In the genomic region with DNA sequence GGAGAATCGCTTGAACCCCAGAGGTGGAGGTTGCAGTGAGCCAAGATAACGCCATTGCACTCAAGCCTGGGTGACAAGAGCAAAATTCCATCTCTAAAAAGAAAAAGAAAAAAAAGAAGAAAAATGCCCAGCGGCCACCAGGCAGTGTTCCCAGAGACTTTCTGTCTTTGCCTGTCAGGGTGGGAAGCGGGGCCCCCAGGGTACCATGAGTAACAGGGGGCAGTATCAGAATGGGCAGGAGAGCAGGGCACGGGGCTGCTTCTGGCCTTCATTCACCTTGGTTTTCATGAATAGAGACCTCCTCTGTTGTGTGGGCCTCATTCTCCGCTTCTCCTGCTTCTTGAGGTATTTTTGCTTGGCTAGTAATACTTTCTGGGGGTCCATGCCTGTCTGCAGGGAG, we compare ENCODE assay signal across 13 cellular contexts. TPM values are rescaled to one million over a fixed set of nuclear protein-coding genes. Genes with fewer than 3 reads are reported as not detected.
A peak's percentile ranks its signal among the peaks of the same experiment; 100 is the strongest.
DNase-seq lines count a peak whose midpoint lies in the region; ATAC-seq lines count a peak whose summit lies in the region.
"Had no signal": no experiment of that assay in that cellular context is flagged by ENCODE, and none has a peak within 500 bp of the region (broad histone marks: within the 10 kb centered on the region; RNA-seq: fewer than 3 reads in every experiment).

No MANE protein-coding gene starts in this region.

- peak; percentile 2 for DNase-seq in activated T-cell treated with anti-CD3 and anti-CD28 coated beads, Interleukin-2, amount 50 U/mL, for 24 hours
- DNase-seq in activated T-cell treated with anti-CD3 and anti-CD28 coated beads, Interleukin-2, amount 50 U/mL, for 4 hours = no peak
- DNase-seq in sciatic nerve (ENCODE audit: low spot score) = peak; percentile 13
- DNase-seq in activated T-helper 2 cell treated with anti-CD3 and anti-CD28 coated beads, Interferon-gamma antibody, Interleukin-2, Interleukin-4, amounts not matched to agents 10 μg/mL and 5 μg/mL and 100 μg/mL, durations not matched to agents 14 hours and 24 hours and 36 hours (ENCODE audit: low spot score) = no peak
- DNase-seq in stimulated activated effector memory CD8-positive, alpha-beta T cell treated with anti-CD3 and anti-CD28 coated beads, Interleukin-12 subunit alpha, Interleukin-12 subunit beta, amount 100 ng/mL, for 72 hours (ENCODE audit: low spot score in 2 of 2) = no peak
- DNase-seq: 8988T; CD4-positive, CD25-positive, alpha-beta regulatory T cell had no signal

- no peaks in the 10 kb centered on the region for H3K36me3 Mint-ChIP-seq in activated T-cell treated with anti-CD3 and anti-CD28 coated beads, Interleukin-2, amount 50 U/mL, for 24 hours (ENCODE audit: low read depth)
- H3K36me3 Mint-ChIP-seq in activated T-cell treated with anti-CD3 and anti-CD28 coated beads, Interleukin-2, amount 50 U/mL, for 4 hours (ENCODE audit: insufficient read depth) = no peaks in the 10 kb centered on the region
- H3K36me3 Mint-ChIP-seq in dendritic cell treated with granulocyte-macrophage colony-stimulating factor and Interleukin-4, amounts not matched to agents 40 ng/mL and 50 ng/mL, for 4 days (ENCODE audit: low read depth) = no peaks in the 10 kb centered on the region
- H3K36me3 Mint-ChIP-seq in activated T-helper 2 cell treated with anti-CD3 and anti-CD28 coated beads, Interferon-gamma antibody, Interleukin-2, Interleukin-4, amounts not matched to agents 10 μg/mL and 5 μg/mL and 100 μg/mL, durations not matched to agents 14 hours and 24 hours and 36 hours (ENCODE audit: low read depth) = no peaks in the 10 kb centered on the region
- H3K36me3 Mint-ChIP-seq in stimulated activated effector memory CD8-positive, alpha-beta T cell treated with anti-CD3 and anti-CD28 coated beads, Interleukin-12 subunit alpha, Interleukin-12 subunit beta, amount 100 ng/mL, for 72 hours = peaks cover 5% of the 10 kb centered on the region
- H3K36me3 Mint-ChIP-seq: CD4-positive, CD25-positive, alpha-beta regulatory T cell had no signal

- H3K27me3 Mint-ChIP-seq in activated T-cell treated with anti-CD3 and anti-CD28 coated beads, Interleukin-2, amount 50 U/mL, for 24 hours = no peaks in the 10 kb centered on the region
- H3K27me3 Mint-ChIP-seq in activated T-cell treated with anti-CD3 and anti-CD28 coated beads, Interleukin-2, amount 50 U/mL, for 4 hours (ENCODE audit: low read depth) = peaks cover 5% of the 10 kb centered on the region
- H3K27me3 Mint-ChIP-seq in dendritic cell treated with granulocyte-macrophage colony-stimulating factor and Interleukin-4, amounts not matched to agents 40 ng/mL and 50 ng/mL, for 4 days = peaks cover 8% of the 10 kb centered on the region
- H3K27me3 Mint-ChIP-seq in activated T-helper 2 cell treated with anti-CD3 and anti-CD28 coated beads, Interferon-gamma antibody, Interleukin-2, Interleukin-4, amounts not matched to agents 10 μg/mL and 5 μg/mL and 100 μg/mL, durations not matched to agents 14 hours and 24 hours and 36 hours (ENCODE audit: low read depth) = no peaks in the 10 kb centered on the region

- no peak for ATAC-seq in activated T-cell treated with anti-CD3 and anti-CD28 coated beads, Interleukin-2, amount 50 U/mL, for 4 hours
- ATAC-seq in sciatic nerve (no peak), HG02623 (IDR thresholded peaks at IDR 0.05; ENCODE audit: unreplicated experiment) (no peak)
- ATAC-seq in stimulated activated effector memory CD8-positive, alpha-beta T cell treated with anti-CD3 and anti-CD28 coated beads, Interleukin-12 subunit alpha, Interleukin-12 subunit beta, amount 100 ng/mL, for 72 hours = no peak
- ATAC-seq: GM12878, HCT116 had no signal

- H3K9me3 Mint-ChIP-seq in activated T-cell treated with anti-CD3 and anti-CD28 coated beads, Interleukin-2, amount 50 U/mL, for 24 hours = no peaks in the 10 kb centered on the region
- H3K9me3 Mint-ChIP-seq in activated T-cell treated with anti-CD3 and anti-CD28 coated beads, Interleukin-2, amount 50 U/mL, for 4 hours = no peaks in the 10 kb centered on the region
- H3K9me3 Mint-ChIP-seq in dendritic cell treated with granulocyte-macrophage colony-stimulating factor and Interleukin-4, amounts not matched to agents 40 ng/mL and 50 ng/mL, for 4 days = no peaks in the 10 kb centered on the region
- no peaks in the 10 kb centered on the region for H3K9me3 Mint-ChIP-seq in activated T-helper 2 cell treated with anti-CD3 and anti-CD28 coated beads, Interferon-gamma antibody, Interleukin-2, Interleukin-4, amounts not matched to agents 10 μg/mL and 5 μg/mL and 100 μg/mL, durations not matched to agents 14 hours and 24 hours and 36 hours
- no peaks in the 10 kb centered on the region for H3K9me3 Mint-ChIP-seq in stimulated activated effector memory CD8-positive, alpha-beta T cell treated with anti-CD3 and anti-CD28 coated beads, Interleukin-12 subunit alpha, Interleukin-12 subunit beta, amount 100 ng/mL, for 72 hours

- intact Hi-C loops in dendritic cell treated with granulocyte-macrophage colony-stimulating factor and Interleukin-4, amounts not matched to agents 40 ng/mL and 50 ng/mL, for 4 days (cut with micrococcal nuclease) = no loop called here
- intact Hi-C loops in sciatic nerve (cut with DNase I) = loop anchor here (5.0 kb wide), 1 partner anchor 54 kb away; no protein-coding TSS in a partner anchor
- intact Hi-C loops in activated T-helper 2 cell treated with anti-CD3 and anti-CD28 coated beads, Interferon-gamma antibody, Interleukin-2, Interleukin-4, amounts not matched to agents 10 μg/mL and 5 μg/mL and 100 μg/mL, durations not matched to agents 14 hours and 24 hours and 36 hours (cut with micrococcal nuclease) = no loop called here

- H3K4me3 Mint-ChIP-seq in activated T-cell treated with anti-CD3 and anti-CD28 coated beads, Interleukin-2, amount 50 U/mL, for 24 hours = no peak overlapping the region
- no peak overlapping the region for H3K4me3 Mint-ChIP-seq in activated T-cell treated with anti-CD3 and anti-CD28 coated beads, Interleukin-2, amount 50 U/mL, for 4 hours
- no peak overlapping the region for H3K4me3 Mint-ChIP-seq in dendritic cell treated with granulocyte-macrophage colony-stimulating factor and Interleukin-4, amounts not matched to agents 40 ng/mL and 50 ng/mL, for 4 days
- H3K4me3 Mint-ChIP-seq in activated T-helper 2 cell treated with anti-CD3 and anti-CD28 coated beads, Interferon-gamma antibody, Interleukin-2, Interleukin-4, amounts not matched to agents 10 μg/mL and 5 μg/mL and 100 μg/mL, durations not matched to agents 14 hours and 24 hours and 36 hours (ENCODE audit: low read depth) = no peak overlapping the region
- no peak overlapping the region for H3K4me3 Mint-ChIP-seq in stimulated activated effector memory CD8-positive, alpha-beta T cell treated with anti-CD3 and anti-CD28 coated beads, Interleukin-12 subunit alpha, Interleukin-12 subunit beta, amount 100 ng/mL, for 72 hours
- H3K4me3 Mint-ChIP-seq: CD4-positive, CD25-positive, alpha-beta regulatory T cell had no signal

- no peaks in the 10 kb centered on the region for H3K4me1 Mint-ChIP-seq in activated T-cell treated with anti-CD3 and anti-CD28 coated beads, Interleukin-2, amount 50 U/mL, for 24 hours (ENCODE audit: low read depth)
- no peaks in the 10 kb centered on the region for H3K4me1 Mint-ChIP-seq in activated T-cell treated with anti-CD3 and anti-CD28 coated beads, Interleukin-2, amount 50 U/mL, for 4 hours (ENCODE audit: low read depth)
- H3K4me1 Mint-ChIP-seq in dendritic cell treated with granulocyte-macrophage colony-stimulating factor and Interleukin-4, amounts not matched to agents 40 ng/mL and 50 ng/mL, for 4 days (ENCODE audit: low read depth) = peaks cover 46% of the 10 kb centered on the region
- H3K4me1 Mint-ChIP-seq in activated T-helper 2 cell treated with anti-CD3 and anti-CD28 coated beads, Interferon-gamma antibody, Interleukin-2, Interleukin-4, amounts not matched to agents 10 μg/mL and 5 μg/mL and 100 μg/mL, durations not matched to agents 14 hours and 24 hours and 36 hours (ENCODE audit: low read depth) = no peaks in the 10 kb centered on the region
- H3K4me1 Mint-ChIP-seq in stimulated activated effector memory CD8-positive, alpha-beta T cell treated with anti-CD3 and anti-CD28 coated beads, Interleukin-12 subunit alpha, Interleukin-12 subunit beta, amount 100 ng/mL, for 72 hours = no peaks in the 10 kb centered on the region

- no peak overlapping the region for H3K27ac Mint-ChIP-seq in activated T-cell treated with anti-CD3 and anti-CD28 coated beads, Interleukin-2, amount 50 U/mL, for 24 hours
- peak overlapping the region; percentile 80 for H3K27ac Mint-ChIP-seq in dendritic cell treated with granulocyte-macrophage colony-stimulating factor and Interleukin-4, amounts not matched to agents 40 ng/mL and 50 ng/mL, for 4 days
- no peak overlapping the region for H3K27ac Mint-ChIP-seq in activated T-helper 2 cell treated with anti-CD3 and anti-CD28 coated beads, Interferon-gamma antibody, Interleukin-2, Interleukin-4, amounts not matched to agents 10 μg/mL and 5 μg/mL and 100 μg/mL, durations not matched to agents 14 hours and 24 hours and 36 hours
- H3K27ac Mint-ChIP-seq in stimulated activated effector memory CD8-positive, alpha-beta T cell treated with anti-CD3 and anti-CD28 coated beads, Interleukin-12 subunit alpha, Interleukin-12 subunit beta, amount 100 ng/mL, for 72 hours = no peak overlapping the region
- H3K27ac Mint-ChIP-seq: CD4-positive, CD25-positive, alpha-beta regulatory T cell had no signal

RNA-seq across cellular contexts. Expression of gene SLC26A9, which starts 20.4 kb away (rescaled TPM):
- not detected for total RNA-seq in activated T-cell treated with anti-CD3 and anti-CD28 coated beads, Interleukin-2, amount 50 U/mL, for 4 hours
- not detected for total RNA-seq in sciatic nerve
- total RNA-seq in activated T-helper 2 cell treated with anti-CD3 and anti-CD28 coated beads, Interferon-gamma antibody, Interleukin-2, Interleukin-4, amounts not matched to agents 10 μg/mL and 5 μg/mL and 100 μg/mL, durations not matched to agents 14 hours and 24 hours and 36 hours = not detected in 2 replicates
- total RNA-seq: CD4-positive, CD25-positive, alpha-beta regulatory T cell; G401; H4 had no signal

Comparison
In these comparisons a context has a peak if more than half of its experiments do, and no peak if none do; other contexts are left out.
1. DNase-seq: peak in activated T-cell treated with anti-CD3 and anti-CD28 coated beads, Interleukin-2, amount 50 U/mL, for 24 hours (single experiment) and sciatic nerve (single experiment); none in activated T-cell treated with anti-CD3 and anti-CD28 coated beads, Interleukin-2, amount 50 U/mL, for 4 hours (single experiment), activated T-helper 2 cell treated with anti-CD3 and anti-CD28 coated beads, Interferon-gamma antibody, Interleukin-2, Interleukin-4, amounts not matched to agents 10 μg/mL and 5 μg/mL and 100 μg/mL, durations not matched to agents 14 hours and 24 hours and 36 hours (single experiment) and stimulated activated effector memory CD8-positive, alpha-beta T cell treated with anti-CD3 and anti-CD28 coated beads, Interleukin-12 subunit alpha, Interleukin-12 subunit beta, amount 100 ng/mL, for 72 hours (0 of 2).